1 cellular context compared by ENCODE assay signal in genomic region chr9:71741841-71742648, GRCh38.
TF ChIP-seq lines count a peak whose summit lies in the region.

No MANE protein-coding gene starts in this region.

TF ChIP-seq in A549, 52 proteins besides CTCF, POLR2A, EP300 and RAD21 (continued from another document):
- TF ChIP-seq, protein P1, sequence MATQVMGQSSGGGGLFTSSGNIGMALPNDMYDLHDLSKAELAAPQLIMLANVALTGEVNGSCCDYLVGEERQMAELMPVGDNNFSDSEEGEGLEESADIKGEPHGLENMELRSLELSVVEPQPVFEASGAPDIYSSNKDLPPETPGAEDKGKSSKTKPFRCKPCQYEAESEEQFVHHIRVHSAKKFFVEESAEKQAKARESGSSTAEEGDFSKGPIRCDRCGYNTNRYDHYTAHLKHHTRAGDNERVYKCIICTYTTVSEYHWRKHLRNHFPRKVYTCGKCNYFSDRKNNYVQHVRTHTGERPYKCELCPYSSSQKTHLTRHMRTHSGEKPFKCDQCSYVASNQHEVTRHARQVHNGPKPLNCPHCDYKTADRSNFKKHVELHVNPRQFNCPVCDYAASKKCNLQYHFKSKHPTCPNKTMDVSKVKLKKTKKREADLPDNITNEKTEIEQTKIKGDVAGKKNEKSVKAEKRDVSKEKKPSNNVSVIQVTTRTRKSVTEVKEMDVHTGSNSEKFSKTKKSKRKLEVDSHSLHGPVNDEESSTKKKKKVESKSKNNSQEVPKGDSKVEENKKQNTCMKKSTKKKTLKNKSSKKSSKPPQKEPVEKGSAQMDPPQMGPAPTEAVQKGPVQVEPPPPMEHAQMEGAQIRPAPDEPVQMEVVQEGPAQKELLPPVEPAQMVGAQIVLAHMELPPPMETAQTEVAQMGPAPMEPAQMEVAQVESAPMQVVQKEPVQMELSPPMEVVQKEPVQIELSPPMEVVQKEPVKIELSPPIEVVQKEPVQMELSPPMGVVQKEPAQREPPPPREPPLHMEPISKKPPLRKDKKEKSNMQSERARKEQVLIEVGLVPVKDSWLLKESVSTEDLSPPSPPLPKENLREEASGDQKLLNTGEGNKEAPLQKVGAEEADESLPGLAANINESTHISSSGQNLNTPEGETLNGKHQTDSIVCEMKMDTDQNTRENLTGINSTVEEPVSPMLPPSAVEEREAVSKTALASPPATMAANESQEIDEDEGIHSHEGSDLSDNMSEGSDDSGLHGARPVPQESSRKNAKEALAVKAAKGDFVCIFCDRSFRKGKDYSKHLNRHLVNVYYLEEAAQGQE (IDR thresholded peaks at IDR 0.05) = no peak
- no peak for TF ChIP-seq ZC3H11A (IDR thresholded peaks at IDR 0.05)
